In genomic region chr2:207166039-207166348, GRCh38 we compare ENCODE assay signal across 8 cellular contexts. TPM values are rescaled to one million over a fixed set of nuclear protein-coding genes. Genes with fewer than 3 reads are reported as not detected.
A peak's percentile ranks its signal among the peaks of the same experiment; 100 is the strongest.
DNase-seq lines count a peak whose midpoint lies in the region; ATAC-seq and TF ChIP-seq lines count a peak whose summit lies in the region.

No MANE protein-coding gene starts in this region.

- H3K4me1 Mint-ChIP-seq in activated CD4-positive, alpha-beta T cell treated with anti-CD3 and anti-CD28 coated beads, Interleukin-2, amount 10 ng/mL, durations not matched to agents 7 days and 5 days, result peaks cover 36% of the 10 kb centered on the region

- TF ChIP-seq CTCF in colonic mucosa (IDR thresholded peaks at IDR 0.05), result no peak

- CTCF ChIA-PET in activated CD4-positive, alpha-beta T cell treated with anti-CD3 and anti-CD28 coated beads, Interleukin-2, amount 10 ng/mL, durations not matched to agents 7 days and 5 days (lab: Charles Lee), result interaction anchor here (0.5 to 1.4 kb wide), 5 partner anchors 22 to 121 kb away, joined by 3 to 4 read pairs (median 3); no protein-coding TSS in a partner anchor

- no peaks in the 10 kb centered on the region for H3K4me1 ChIP-seq in colonic mucosa

- no peaks in the 10 kb centered on the region for H3K27me3 Mint-ChIP-seq in activated CD4-positive, alpha-beta T cell treated with anti-CD3 and anti-CD28 coated beads, Interleukin-2, amount 10 ng/mL, durations not matched to agents 7 days and 5 days

- peak overlapping the region; percentile 92 for H3K4me3 Mint-ChIP-seq in activated CD4-positive, alpha-beta T cell treated with anti-CD3 and anti-CD28 coated beads, Interleukin-2, amount 10 ng/mL, durations not matched to agents 7 days and 5 days

- peak overlapping the region in 1 of 2 donors; percentile 86 for H3K9ac ChIP-seq in colonic mucosa (ENCODE audit: low read depth in 2 of 2, low read length in 2 of 2)

- H3K36me3 ChIP-seq in colonic mucosa, result no peaks in the 10 kb centered on the region

- POLR2A ChIA-PET in activated CD4-positive, alpha-beta T cell treated with anti-CD3 and anti-CD28 coated beads, Interleukin-2, amount 10 ng/mL, durations not matched to agents 7 days and 5 days (lab: Charles Lee), result interaction anchor here (0.7 kb wide), 1 partner anchor 75 kb away, joined by 3 read pairs; no protein-coding TSS in a partner anchor

- H3K4me3 ChIP-seq in colonic mucosa, result peak overlapping the region; percentile 62

- no peaks in the 10 kb centered on the region for H3K9me3 ChIP-seq in colonic mucosa

- H3K27ac ChIP-seq in colonic mucosa, result peak overlapping the region; percentile 96

- no peaks in the 10 kb centered on the region for H3K27me3 ChIP-seq in colonic mucosa

- DNase-seq in AG08396 (ENCODE audit: low spot score) (peak; percentile 98), GM19238 (ENCODE audit: insufficient read length, low spot score) (peak; percentile 93), NCI-H460 (ENCODE audit: extremely low read depth, low read depth) (peak; percentile 99), colonic mucosa (peak; percentile 95), kidney glomerular epithelial cell (lab: John Stamatoyannopoulos, UW) (peak; percentile 93)
- DNase-seq in activated CD4-positive, alpha-beta T cell treated with anti-CD3 and anti-CD28 coated beads, Interleukin-2, amount 10 ng/mL, durations not matched to agents 7 days and 5 days, result peak; percentile 98
- peak; percentile 97 for DNase-seq in stimulated activated CD4-positive, alpha-beta T cell treated with anti-CD3 and anti-CD28 coated beads, Interleukin-15, amount 100 ng/mL, for 24 hours

- intact Hi-C loops in colonic mucosa (cut with DNase I), result no loop called here

- peak; percentile 93 for ATAC-seq in HG03378 (IDR thresholded peaks at IDR 0.05; ENCODE audit: unreplicated experiment)

- peak overlapping the region; percentile 98 for H3K27ac Mint-ChIP-seq in activated CD4-positive, alpha-beta T cell treated with anti-CD3 and anti-CD28 coated beads, Interleukin-2, amount 10 ng/mL, durations not matched to agents 7 days and 5 days

- H3K36me3 Mint-ChIP-seq in activated CD4-positive, alpha-beta T cell treated with anti-CD3 and anti-CD28 coated beads, Interleukin-2, amount 10 ng/mL, durations not matched to agents 7 days and 5 days (ENCODE audit: low read depth), result peaks cover 28% of the 10 kb centered on the region

- H3K9me3 Mint-ChIP-seq in activated CD4-positive, alpha-beta T cell treated with anti-CD3 and anti-CD28 coated beads, Interleukin-2, amount 10 ng/mL, durations not matched to agents 7 days and 5 days, result no peaks in the 10 kb centered on the region

RNA-seq across cellular contexts. Expression of gene KLF7, which starts 0.2 kb away (rescaled TPM):
- 16.4 and 22.3 TPM in 2 replicates for total RNA-seq in NCI-H460 (2014; rRNA removed; shearing (Covaris generic))
- 5.2 and 13.6 TPM in 2 replicates for polyA plus RNA-seq in NCI-H460 (2014; cell fraction: nucleus; rRNA removed)
- total RNA-seq in activated CD4-positive, alpha-beta T cell treated with anti-CD3 and anti-CD28 coated beads, Interleukin-2, amount 10 ng/mL, durations not matched to agents 7 days and 5 days, result 10 to 100 TPM; 35.3 to 38.2 TPM
- 10 to 100 TPM in 1 of 2 donors, 1 to 10 TPM in 1; 4.7 to 12.9 TPM for total RNA-seq in colonic mucosa

Comparison
In these comparisons a context has a peak if more than half of its experiments do, and no peak if none do; other contexts are left out.
1. Peak in every context shown above with its lines: DNase-seq, ATAC-seq, H3K4me3 ChIP-seq and H3K27ac ChIP-seq.